1 cellular context compared by ENCODE assay signal in the genomic region with DNA sequence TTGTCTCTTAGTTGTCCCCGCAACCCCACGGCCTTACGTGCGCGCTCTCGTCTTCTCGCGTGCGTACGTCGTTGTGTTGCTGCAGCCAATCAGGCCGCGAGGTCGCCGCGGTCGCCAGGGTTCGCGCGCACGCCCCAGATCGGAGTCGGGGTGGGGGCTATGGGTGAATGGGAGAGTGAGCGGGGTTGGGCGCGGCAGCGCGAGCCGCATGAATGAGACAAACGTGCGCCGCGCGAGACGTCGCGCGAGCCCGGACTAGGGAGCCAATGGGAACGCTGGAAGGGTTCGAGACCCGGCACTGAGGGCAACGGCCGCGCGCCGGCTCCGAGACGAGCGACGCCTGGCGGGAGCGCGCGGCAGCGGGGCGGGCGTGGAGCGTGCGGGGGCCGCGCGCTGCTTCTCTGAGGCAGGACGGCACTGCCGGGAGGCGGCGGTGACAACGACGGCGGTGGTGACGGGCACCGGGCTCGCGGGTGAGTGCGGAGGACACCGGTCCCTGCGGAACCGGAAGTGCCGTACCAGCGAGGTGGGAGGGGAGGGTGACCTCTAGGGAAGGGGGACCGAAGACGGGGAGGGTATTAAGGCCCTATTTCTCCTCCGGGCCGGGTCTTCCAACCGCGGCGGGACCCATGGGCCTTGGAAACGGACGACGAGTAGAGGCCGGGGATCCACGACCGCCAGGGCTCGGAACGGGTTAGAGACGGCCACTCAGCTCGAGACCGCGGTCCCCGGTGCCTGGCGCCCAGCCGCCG.
TF ChIP-seq lines count a peak whose summit lies in the region.

A gene with protein sequence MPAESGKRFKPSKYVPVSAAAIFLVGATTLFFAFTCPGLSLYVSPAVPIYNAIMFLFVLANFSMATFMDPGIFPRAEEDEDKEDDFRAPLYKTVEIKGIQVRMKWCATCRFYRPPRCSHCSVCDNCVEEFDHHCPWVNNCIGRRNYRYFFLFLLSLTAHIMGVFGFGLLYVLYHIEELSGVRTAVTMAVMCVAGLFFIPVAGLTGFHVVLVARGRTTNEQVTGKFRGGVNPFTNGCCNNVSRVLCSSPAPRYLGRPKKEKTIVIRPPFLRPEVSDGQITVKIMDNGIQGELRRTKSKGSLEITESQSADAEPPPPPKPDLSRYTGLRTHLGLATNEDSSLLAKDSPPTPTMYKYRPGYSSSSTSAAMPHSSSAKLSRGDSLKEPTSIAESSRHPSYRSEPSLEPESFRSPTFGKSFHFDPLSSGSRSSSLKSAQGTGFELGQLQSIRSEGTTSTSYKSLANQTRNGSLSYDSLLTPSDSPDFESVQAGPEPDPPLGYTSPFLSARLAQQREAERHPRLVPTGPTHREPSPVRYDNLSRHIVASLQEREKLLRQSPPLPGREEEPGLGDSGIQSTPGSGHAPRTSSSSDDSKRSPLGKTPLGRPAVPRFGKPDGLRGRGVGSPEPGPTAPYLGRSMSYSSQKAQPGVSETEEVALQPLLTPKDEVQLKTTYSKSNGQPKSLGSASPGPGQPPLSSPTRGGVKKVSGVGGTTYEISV (plus strand): TSS at position 400 of the 752 bp plus-strand sequence. CDS start 4,977 bp downstream, outside the sequence.

TF ChIP-seq in HepG2, 621 proteins besides CTCF, POLR2A, EP300 and RAD21 (continued from another document and continues in another):
- 0 out of 2 replicates have a peak, but pooled peaks have one; percentile 31 for TF ChIP-seq ZBTB40 (IDR thresholded peaks at IDR 0.05)
- TF ChIP-seq ZBTB40 (CRISPR knock-in tag; IDR thresholded peaks at IDR 0.05), result no peak
- TF ChIP-seq, protein P1, sequence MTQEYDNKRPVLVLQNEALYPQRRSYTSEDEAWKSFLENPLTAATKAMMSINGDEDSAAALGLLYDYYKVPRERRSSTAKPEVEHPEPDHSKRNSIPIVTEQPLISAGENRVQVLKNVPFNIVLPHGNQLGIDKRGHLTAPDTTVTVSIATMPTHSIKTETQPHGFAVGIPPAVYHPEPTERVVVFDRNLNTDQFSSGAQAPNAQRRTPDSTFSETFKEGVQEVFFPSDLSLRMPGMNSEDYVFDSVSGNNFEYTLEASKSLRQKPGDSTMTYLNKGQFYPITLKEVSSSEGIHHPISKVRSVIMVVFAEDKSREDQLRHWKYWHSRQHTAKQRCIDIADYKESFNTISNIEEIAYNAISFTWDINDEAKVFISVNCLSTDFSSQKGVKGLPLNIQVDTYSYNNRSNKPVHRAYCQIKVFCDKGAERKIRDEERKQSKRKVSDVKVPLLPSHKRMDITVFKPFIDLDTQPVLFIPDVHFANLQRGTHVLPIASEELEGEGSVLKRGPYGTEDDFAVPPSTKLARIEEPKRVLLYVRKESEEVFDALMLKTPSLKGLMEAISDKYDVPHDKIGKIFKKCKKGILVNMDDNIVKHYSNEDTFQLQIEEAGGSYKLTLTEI (CRISPR knock-in tag; conservative IDR thresholded peaks at IDR 0.05), result no peak
- peak; percentile 83 for TF ChIP-seq YEATS2 (CRISPR knock-in tag; IDR thresholded peaks at IDR 0.05; ENCODE audit: borderline replicate concordance)
- TF ChIP-seq GFI1 (CRISPR knock-in tag; IDR thresholded peaks at IDR 0.05; ENCODE audit: borderline replicate concordance), result no peak
- no peak for TF ChIP-seq ZNF576 (CRISPR knock-in tag; IDR thresholded peaks at IDR 0.05)
- TF ChIP-seq, protein P2, sequence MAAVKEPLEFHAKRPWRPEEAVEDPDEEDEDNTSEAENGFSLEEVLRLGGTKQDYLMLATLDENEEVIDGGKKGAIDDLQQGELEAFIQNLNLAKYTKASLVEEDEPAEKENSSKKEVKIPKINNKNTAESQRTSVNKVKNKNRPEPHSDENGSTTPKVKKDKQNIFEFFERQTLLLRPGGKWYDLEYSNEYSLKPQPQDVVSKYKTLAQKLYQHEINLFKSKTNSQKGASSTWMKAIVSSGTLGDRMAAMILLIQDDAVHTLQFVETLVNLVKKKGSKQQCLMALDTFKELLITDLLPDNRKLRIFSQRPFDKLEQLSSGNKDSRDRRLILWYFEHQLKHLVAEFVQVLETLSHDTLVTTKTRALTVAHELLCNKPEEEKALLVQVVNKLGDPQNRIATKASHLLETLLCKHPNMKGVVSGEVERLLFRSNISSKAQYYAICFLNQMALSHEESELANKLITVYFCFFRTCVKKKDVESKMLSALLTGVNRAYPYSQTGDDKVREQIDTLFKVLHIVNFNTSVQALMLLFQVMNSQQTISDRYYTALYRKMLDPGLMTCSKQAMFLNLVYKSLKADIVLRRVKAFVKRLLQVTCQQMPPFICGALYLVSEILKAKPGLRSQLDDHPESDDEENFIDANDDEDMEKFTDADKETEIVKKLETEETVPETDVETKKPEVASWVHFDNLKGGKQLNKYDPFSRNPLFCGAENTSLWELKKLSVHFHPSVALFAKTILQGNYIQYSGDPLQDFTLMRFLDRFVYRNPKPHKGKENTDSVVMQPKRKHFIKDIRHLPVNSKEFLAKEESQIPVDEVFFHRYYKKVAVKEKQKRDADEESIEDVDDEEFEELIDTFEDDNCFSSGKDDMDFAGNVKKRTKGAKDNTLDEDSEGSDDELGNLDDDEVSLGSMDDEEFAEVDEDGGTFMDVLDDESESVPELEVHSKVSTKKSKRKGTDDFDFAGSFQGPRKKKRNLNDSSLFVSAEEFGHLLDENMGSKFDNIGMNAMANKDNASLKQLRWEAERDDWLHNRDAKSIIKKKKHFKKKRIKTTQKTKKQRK (IDR thresholded peaks at IDR 0.05; ENCODE audit: low read length), result no peak
- 0 out of 2 replicates have a peak, but pooled peaks have one; percentile 32 for TF ChIP-seq RERE (CRISPR knock-in tag; IDR thresholded peaks at IDR 0.05; ENCODE audit: low read depth)
- no peak for TF ChIP-seq EEA1 (CRISPR knock-in tag; IDR thresholded peaks at IDR 0.05; ENCODE audit: borderline replicate concordance)
- TF ChIP-seq THAP11 (CRISPR knock-in tag; IDR thresholded peaks at IDR 0.05), result peak; percentile 91
- TF ChIP-seq TBX2 (CRISPR knock-in tag; IDR thresholded peaks at IDR 0.05; ENCODE audit: borderline replicate concordance), result peak; percentile 65; the same call in 1 of the 2 replicates
- no peak for TF ChIP-seq ZNF484 (CRISPR knock-in tag; IDR thresholded peaks at IDR 0.05; ENCODE audit: borderline replicate concordance, low read depth)
- TF ChIP-seq, protein P3, sequence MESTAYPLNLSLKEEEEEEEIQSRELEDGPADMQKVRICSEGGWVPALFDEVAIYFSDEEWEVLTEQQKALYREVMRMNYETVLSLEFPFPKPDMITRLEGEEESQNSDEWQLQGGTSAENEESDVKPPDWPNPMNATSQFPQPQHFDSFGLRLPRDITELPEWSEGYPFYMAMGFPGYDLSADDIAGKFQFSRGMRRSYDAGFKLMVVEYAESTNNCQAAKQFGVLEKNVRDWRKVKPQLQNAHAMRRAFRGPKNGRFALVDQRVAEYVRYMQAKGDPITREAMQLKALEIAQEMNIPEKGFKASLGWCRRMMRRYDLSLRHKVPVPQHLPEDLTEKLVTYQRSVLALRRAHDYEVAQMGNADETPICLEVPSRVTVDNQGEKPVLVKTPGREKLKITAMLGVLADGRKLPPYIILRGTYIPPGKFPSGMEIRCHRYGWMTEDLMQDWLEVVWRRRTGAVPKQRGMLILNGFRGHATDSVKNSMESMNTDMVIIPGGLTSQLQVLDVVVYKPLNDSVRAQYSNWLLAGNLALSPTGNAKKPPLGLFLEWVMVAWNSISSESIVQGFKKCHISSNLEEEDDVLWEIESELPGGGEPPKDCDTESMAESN (CRISPR knock-in tag; conservative IDR thresholded peaks at IDR 0.05), result 0 out of 2 replicates have a peak, but pooled peaks have one; percentile 71
- TF ChIP-seq RBM39 (IDR thresholded peaks at IDR 0.05; ENCODE audit: low read depth, low read length, poor library complexity, severe bottlenecking), result no peak
- no peak for TF ChIP-seq MYC (CRISPR knock-in tag; IDR thresholded peaks at IDR 0.05; ENCODE audit: borderline replicate concordance)
